In the genomic region with DNA sequence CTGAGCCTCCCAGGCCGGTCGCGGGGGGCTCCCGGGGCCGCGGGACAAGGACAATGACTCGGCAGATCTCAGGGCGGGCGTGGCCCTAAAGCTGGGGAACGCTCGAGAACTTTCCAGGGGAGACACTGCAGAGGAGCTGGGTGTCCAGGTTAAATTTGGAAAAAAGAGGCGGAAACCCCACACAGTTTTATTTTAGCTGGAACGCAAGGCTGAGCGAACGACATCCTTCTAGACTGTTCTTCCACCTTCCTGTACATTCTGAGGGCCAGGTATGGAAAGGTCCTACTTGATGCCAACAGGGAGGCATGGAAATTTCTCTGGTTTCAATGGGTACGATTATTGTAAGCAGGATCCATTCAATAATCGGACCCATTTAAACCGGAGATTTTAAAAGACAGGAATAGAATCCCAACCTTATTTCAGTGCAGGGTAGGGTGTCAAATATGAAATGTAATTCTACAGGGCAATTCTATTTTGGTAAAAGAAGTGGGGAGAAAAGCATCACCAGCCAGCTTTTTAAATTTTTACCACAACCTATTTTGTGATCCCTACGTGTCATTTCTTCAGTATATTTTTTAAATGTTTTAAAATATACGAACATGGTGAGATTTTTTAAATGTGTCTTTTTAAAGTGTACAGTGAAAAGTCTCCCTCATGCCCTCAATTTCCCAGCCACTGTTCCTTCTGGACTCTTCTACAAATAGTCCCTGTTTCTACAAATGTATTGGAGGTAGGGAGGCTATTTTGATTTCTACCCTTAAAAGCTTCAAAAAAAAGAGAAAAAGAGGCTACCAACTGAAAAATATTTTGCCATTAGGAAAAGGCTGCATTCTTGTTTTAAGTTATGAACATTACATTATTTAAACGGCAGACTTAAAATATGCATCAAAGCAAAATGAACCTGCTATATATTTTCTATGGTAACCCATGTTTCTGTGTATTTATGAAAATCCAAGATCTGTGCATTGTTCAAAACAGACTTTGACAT, we compare ENCODE assay signal across 8 cellular contexts. TPM values are rescaled to one million over a fixed set of nuclear protein-coding genes. Genes with fewer than 3 reads are reported as not detected.
DNase-seq lines count a peak whose midpoint lies in the region; ATAC-seq and TF ChIP-seq lines count a peak whose summit lies in the region.

No MANE protein-coding gene starts in this region.

- TF ChIP-seq CTCF in coronary artery (IDR thresholded peaks at IDR 0.05), result no peak
- no peak for TF ChIP-seq CTCF in transverse colon (IDR thresholded peaks at IDR 0.05)

- peak overlapping the region; percentile 97 for H3K4me3 ChIP-seq in coronary artery
- H3K4me3 ChIP-seq in transverse colon, result peak overlapping the region; percentile 64 to 80 (median 73)

- H3K4me1 ChIP-seq in transverse colon, result peaks cover 25 to 66% (median 56%) of the 10 kb centered on the region in 4 donors

- ATAC-seq in memory B cell (ENCODE audit: low read depth), result no peak

- H3K4me1 Mint-ChIP-seq in memory B cell, result peaks cover 61% of the 10 kb centered on the region

- peaks cover 0 to 17% (median 7%) of the 10 kb centered on the region in 4 donors for H3K36me3 ChIP-seq in transverse colon

- H3K27ac Mint-ChIP-seq in memory B cell, result peak overlapping the region; percentile 99

- H3K36me3 Mint-ChIP-seq in memory B cell, result peaks cover 26% of the 10 kb centered on the region

- intact Hi-C loops in transverse colon (cut with DNase I; ENCODE audit: low total_unique reads), result no loop called here

- H3K27me3 Mint-ChIP-seq in memory B cell, result no peaks in the 10 kb centered on the region

- TF ChIP-seq EP300 in transverse colon (IDR thresholded peaks at IDR 0.05; ENCODE audit: low read depth), result no peak

- H3K27me3 ChIP-seq in transverse colon, result no peaks in the 10 kb centered on the region

- H3K27ac ChIP-seq in coronary artery (peak overlapping the region; percentile 100), transverse colon (peak overlapping the region; percentile 98 to 100 (median 98))

- peak overlapping the region; percentile 99 for H3K4me3 Mint-ChIP-seq in memory B cell

- 10 to 17% methylated on average over 7 to 19 of the region's 21 CpGs for WGBS in transverse colon (ENCODE audit: low coverage in 1 of 2), 2 donors

- DNase-seq in stimulated activated CD4-positive, alpha-beta T cell treated with anti-CD3 and anti-CD28 coated beads, Interleukin-12 subunit alpha, Interleukin-12 subunit beta, amount 100 ng/mL, for 4 hours, result peak; percentile 33
- DNase-seq in stimulated activated CD4-positive, alpha-beta T cell treated with anti-CD3 and anti-CD28 coated beads, Interleukin-15, amount 100 ng/mL, for 24 hours, result no peak
- peak; percentile 60 for DNase-seq in M059J (ENCODE audit: low read depth)
- no peak for DNase-seq in coronary artery (ENCODE audit: low spot score)
- DNase-seq in memory B cell (ENCODE audit: low spot score in 2 of 2), result no peak
- peak; percentile 73 for DNase-seq in transverse colon
- DNase-seq in NCI-H1048 (lab: John Stamatoyannopoulos, UW), result no peak
- no peak for DNase-seq in NCI-H2107 treated with DMSO at 0.1 percent for 48 hours (lab: John Stamatoyannopoulos, UW; ENCODE audit: unreplicated experiment)

- H3K9me3 ChIP-seq in transverse colon, result no peaks in the 10 kb centered on the region

- in situ Hi-C loops in transverse colon (cut with MboI; ENCODE audit: low pct_ligation_motif_present in 1 of 4, low pct_unique_long_range_greater_than_20kb in 1 of 4, low sequenced_read_pairs in 3 of 4), result no loop called here

- no peak for TF ChIP-seq POLR2A in transverse colon (IDR thresholded peaks at IDR 0.05)

- no peaks in the 10 kb centered on the region for H3K9me3 Mint-ChIP-seq in memory B cell

RNA-seq across cellular contexts. Expression of gene UBC, which starts 1.1 kb away (rescaled TPM):
- 1,164 and 1,374 TPM in 2 replicates for total RNA-seq in M059J (2014; rRNA removed; shearing (Covaris generic))
- 1,000 to 10,000 TPM; 1,242 to 1,580 (median 1,406) TPM for total RNA-seq in transverse colon

RNA-seq across cellular contexts. Expression of gene SCARB1, which starts 51.9 kb away (rescaled TPM):
- 35.6 and 38.0 TPM in 2 replicates for total RNA-seq in M059J (2014; rRNA removed; shearing (Covaris generic))
- total RNA-seq in transverse colon, result 100 to 1,000 TPM in 1 of 4 donors, 10 to 100 TPM in 3; 33.7 to 252 (median 43.6) TPM

Comparison
In these comparisons a context has a peak if more than half of its experiments do, and no peak if none do; other contexts are left out.
1. DNase-seq: peak in stimulated activated CD4-positive, alpha-beta T cell treated with anti-CD3 and anti-CD28 coated beads, Interleukin-12 subunit alpha, Interleukin-12 subunit beta, amount 100 ng/mL, for 4 hours (single experiment), M059J (single experiment) and transverse colon (single experiment); none in stimulated activated CD4-positive, alpha-beta T cell treated with anti-CD3 and anti-CD28 coated beads, Interleukin-15, amount 100 ng/mL, for 24 hours (single experiment), coronary artery (single experiment), memory B cell (0 of 2), NCI-H1048 (single experiment) and NCI-H2107 treated with DMSO at 0.1 percent for 48 hours (single experiment).